In the genomic region with DNA sequence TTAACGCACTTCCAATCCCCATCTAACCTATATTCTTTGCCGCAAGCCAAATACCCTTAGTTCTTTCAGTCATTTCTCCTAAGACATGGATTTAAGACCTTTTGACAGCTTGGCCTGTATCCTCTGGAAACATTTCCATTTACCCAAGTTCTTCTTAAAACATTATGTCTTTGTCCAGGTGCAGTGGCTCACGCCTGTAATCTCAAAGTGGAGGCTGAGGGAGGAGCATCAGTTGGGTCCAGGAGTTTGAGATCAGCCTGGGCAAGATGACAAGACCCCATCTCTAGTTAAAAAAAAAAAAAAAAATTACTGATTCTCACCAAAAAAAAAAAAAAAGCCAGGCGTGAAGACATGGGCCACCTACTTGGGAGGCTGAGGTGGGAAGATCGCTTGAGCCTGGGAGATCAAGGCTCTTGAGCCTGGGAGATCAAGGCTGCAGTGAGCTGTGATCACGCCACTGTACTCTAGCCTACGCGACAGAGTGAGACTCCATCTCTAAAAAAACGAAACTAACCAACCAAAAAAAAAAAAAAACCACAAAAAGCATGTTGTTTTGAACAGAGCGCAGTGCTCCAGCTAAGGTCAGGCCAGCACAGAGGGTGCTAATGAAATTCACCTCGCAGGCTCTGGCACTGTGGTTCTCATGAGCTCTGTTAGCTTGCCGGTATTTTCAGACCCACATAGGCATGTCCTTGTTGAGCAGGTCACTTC, we compare ENCODE assay signal across 8 cellular contexts. TPM values are rescaled to one million over a fixed set of nuclear protein-coding genes. Genes with fewer than 3 reads are reported as not detected.
DNase-seq lines count a peak whose midpoint lies in the region; ATAC-seq, FAIRE-seq and TF ChIP-seq lines count a peak whose summit lies in the region.

No MANE protein-coding gene starts in this region.

- no peak for FAIRE-seq in HTR-8/SVneo (lab: Jason Lieb, UNC)

- DNase-seq in M059J (ENCODE audit: low read depth) (peak; percentile 81), activated T-cell treated with anti-CD3 and anti-CD28 coated beads for 24 hours (ENCODE audit: low read depth) (peak; percentile 38), SHP77 (lab: John Stamatoyannopoulos, UW) (no peak), HTR-8/SVneo (ENCODE audit: insufficient read length, low spot score) (no peak)
- peak; percentile 53 to 59 for DNase-seq in stimulated activated CD4-positive, alpha-beta T cell treated with anti-CD3 and anti-CD28 coated beads, Interleukin-2, amount 100 ng/mL, for 24 hours

- 63 to 64% methylated on average over 8 to 11 of the region's 12 CpGs for WGBS in gastroesophageal sphincter (ENCODE audit: low coverage in 1 of 2), 2 donors

- H3K4me3 ChIP-seq in gastroesophageal sphincter = no peak overlapping the region

- no peaks in the 10 kb centered on the region for H3K36me3 ChIP-seq in gastroesophageal sphincter

- H3K27me3 ChIP-seq in gastroesophageal sphincter = no peaks in the 10 kb centered on the region

- peak overlapping the region in 3 of 4 donors; percentile 38 to 67 (median 53) for H3K27ac ChIP-seq in gastroesophageal sphincter

- TF ChIP-seq CTCF in gastroesophageal sphincter (IDR thresholded peaks at IDR 0.05) = no peak

- TF ChIP-seq EP300 in gastroesophageal sphincter (IDR thresholded peaks at IDR 0.05) = no peak

- no peak for TF ChIP-seq POLR2A in gastroesophageal sphincter (IDR thresholded peaks at IDR 0.05)

- H3K9me3 ChIP-seq in gastroesophageal sphincter = no peaks in the 10 kb centered on the region

- peaks cover 0 to 38% (median 11%) of the 10 kb centered on the region in 3 donors for H3K4me1 ChIP-seq in gastroesophageal sphincter

- ATAC-seq in GM19467 (IDR thresholded peaks at IDR 0.05; ENCODE audit: unreplicated experiment) (peak; percentile 36), gastroesophageal sphincter (no peak), HG03469 (IDR thresholded peaks at IDR 0.05; ENCODE audit: unreplicated experiment) (no peak)

RNA-seq across cellular contexts. Expression of a gene that starts 36.0 kb away (rescaled TPM):
- 6.7 and 8.4 TPM in 2 replicates for total RNA-seq in M059J (2014; rRNA removed; shearing (Covaris generic))
- total RNA-seq in gastroesophageal sphincter = 1 to 10 TPM in 1 of 4 donors, under 1 TPM in 3; 0.67 to 1.1 (median 0.83) TPM

RNA-seq across cellular contexts. Expression of a gene that starts 57.8 kb away (rescaled TPM):
- total RNA-seq in M059J (2014; rRNA removed; shearing (Covaris generic)) = 0.69 and 2.7 TPM in 2 replicates
- total RNA-seq in gastroesophageal sphincter = 1 to 10 TPM; 3.1 to 8.9 (median 5.5) TPM

Comparison
In these comparisons a context has a peak if more than half of its experiments do, and no peak if none do; other contexts are left out.
1. DNase-seq: peak in M059J (single experiment), activated T-cell treated with anti-CD3 and anti-CD28 coated beads for 24 hours (single experiment) and stimulated activated CD4-positive, alpha-beta T cell treated with anti-CD3 and anti-CD28 coated beads, Interleukin-2, amount 100 ng/mL, for 24 hours (2 of 2); none in SHP77 (0 of 2) and HTR-8/SVneo (single experiment).